8 cellular contexts compared by ENCODE assay signal in the genomic region with DNA sequence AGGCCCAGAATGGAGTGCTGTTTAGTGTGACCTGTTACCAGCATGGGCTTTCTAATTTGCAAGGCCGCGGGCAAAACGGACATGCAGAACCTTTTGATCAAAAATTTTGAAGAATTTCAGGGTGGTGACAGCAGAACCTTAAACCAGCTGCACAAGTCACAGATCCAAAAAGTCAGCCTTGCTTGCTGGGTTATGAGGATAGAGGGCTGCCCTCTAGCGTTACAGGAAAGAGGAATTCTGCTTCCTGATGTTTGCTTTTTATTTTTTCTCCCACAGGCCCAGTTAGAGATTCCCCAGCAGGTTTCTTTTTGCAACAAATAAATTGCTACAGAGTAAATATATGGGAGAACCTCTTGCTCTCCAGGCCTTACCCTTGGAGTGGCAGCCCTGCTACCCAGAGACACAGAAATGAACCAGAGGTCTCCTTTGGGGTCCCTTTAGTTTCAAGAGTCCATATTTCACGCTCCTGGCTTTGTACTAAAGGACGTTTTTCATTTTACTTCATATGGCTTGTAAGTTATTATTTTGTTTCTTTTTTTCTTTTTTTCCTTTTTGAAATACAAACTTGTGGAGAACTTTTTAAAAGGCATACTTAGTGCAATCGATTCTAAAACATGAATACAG. TPM values are rescaled to one million over a fixed set of nuclear protein-coding genes. Genes with fewer than 3 reads are reported as not detected.
DNase-seq lines count a peak whose midpoint lies in the region; ATAC-seq and TF ChIP-seq lines count a peak whose summit lies in the region.

No MANE protein-coding gene starts in this region.

- H3K36me3 ChIP-seq in DOHH2 (ENCODE audit: control insufficient read depth, low read length), result no peaks in the 10 kb centered on the region

- ATAC-seq in GM21381 (IDR thresholded peaks at IDR 0.05; ENCODE audit: unreplicated experiment), result no peak
- no peak for ATAC-seq in GM21737 (IDR thresholded peaks at IDR 0.05; ENCODE audit: unreplicated experiment)

- H3K4me1 ChIP-seq in DOHH2 (ENCODE audit: control insufficient read depth, low read length), result no peaks in the 10 kb centered on the region

- no peaks in the 10 kb centered on the region for H3K27me3 ChIP-seq in DOHH2 (ENCODE audit: control insufficient read depth, low read length)

- H3K4me3 Mint-ChIP-seq in brain, result peak overlapping the region in 3 of 5 experiments; percentile 12 to 79 (median 41)

- H3K27ac Mint-ChIP-seq in brain, result peak overlapping the region; percentile 38 to 85 (median 72)

- no peaks in the 10 kb centered on the region for H3K9me2 ChIP-seq in DOHH2 (replicated peaks; ENCODE audit: control insufficient read depth, low read length)

- H3K4me3 ChIP-seq in DOHH2 (ENCODE audit: low read length), result no peak overlapping the region

- peaks cover 7% of the 10 kb centered on the region; the same call in 1 of the 2 replicates for H3K9me3 ChIP-seq in DOHH2 (ENCODE audit: control insufficient read depth, insufficient read depth, low read length)

- peaks cover 15% of the 10 kb centered on the region for H3K27me3 Mint-ChIP-seq in brain

- no peaks in the 10 kb centered on the region for H3K36me3 Mint-ChIP-seq in brain

- TF ChIP-seq CTCF in DOHH2 (IDR thresholded peaks at IDR 0.05; ENCODE audit: low read depth, low read length, poor library complexity, severe bottlenecking), result peak; percentile 41
- peak; percentile 66 to 79 for TF ChIP-seq CTCF in brain (conservative IDR thresholded peaks at IDR 0.05)

- H3K4me2 ChIP-seq in DOHH2 (ENCODE audit: low read length), result no peak overlapping the region

- H3F3A ChIP-seq in DOHH2 (ENCODE audit: control insufficient read depth, insufficient read depth), result no peaks in the 10 kb centered on the region

- DNase-seq in NCI-H1694 (lab: John Stamatoyannopoulos, UW) (peak; percentile 81), medulla oblongata (ENCODE audit: extremely low spot score) (peak; percentile 78), NCI-H446 treated with DMSO at 0.1 percent for 48 hours (lab: John Stamatoyannopoulos, UW) (no peak), EL (no peak)

- no peaks in the 10 kb centered on the region for H4K20me1 ChIP-seq in DOHH2 (ENCODE audit: control insufficient read depth, insufficient read depth, low read depth, low read length)

- no peaks in the 10 kb centered on the region for H3K79me2 ChIP-seq in DOHH2 (ENCODE audit: control insufficient read depth, low read length)

- H3K4me1 Mint-ChIP-seq in brain, result peaks cover 48% of the 10 kb centered on the region

- H3K27ac ChIP-seq in DOHH2 (ENCODE audit: low read depth, low read length), result no peak overlapping the region

- no peaks in the 10 kb centered on the region for H3K9me3 Mint-ChIP-seq in brain

RNA-seq across cellular contexts. Expression of a gene that starts 3.4 kb away (rescaled TPM):
- 85.6 TPM for polyA plus RNA-seq in brain (ENCODE audit: insufficient read depth, low read depth, low replicate concordance)

Comparison
In these comparisons a context has a peak if more than half of its experiments do, and no peak if none do; other contexts are left out.
1. DNase-seq: peak in NCI-H1694 (single experiment) and medulla oblongata (single experiment); none in NCI-H446 treated with DMSO at 0.1 percent for 48 hours (single experiment) and EL (single experiment).